In the genomic region with DNA sequence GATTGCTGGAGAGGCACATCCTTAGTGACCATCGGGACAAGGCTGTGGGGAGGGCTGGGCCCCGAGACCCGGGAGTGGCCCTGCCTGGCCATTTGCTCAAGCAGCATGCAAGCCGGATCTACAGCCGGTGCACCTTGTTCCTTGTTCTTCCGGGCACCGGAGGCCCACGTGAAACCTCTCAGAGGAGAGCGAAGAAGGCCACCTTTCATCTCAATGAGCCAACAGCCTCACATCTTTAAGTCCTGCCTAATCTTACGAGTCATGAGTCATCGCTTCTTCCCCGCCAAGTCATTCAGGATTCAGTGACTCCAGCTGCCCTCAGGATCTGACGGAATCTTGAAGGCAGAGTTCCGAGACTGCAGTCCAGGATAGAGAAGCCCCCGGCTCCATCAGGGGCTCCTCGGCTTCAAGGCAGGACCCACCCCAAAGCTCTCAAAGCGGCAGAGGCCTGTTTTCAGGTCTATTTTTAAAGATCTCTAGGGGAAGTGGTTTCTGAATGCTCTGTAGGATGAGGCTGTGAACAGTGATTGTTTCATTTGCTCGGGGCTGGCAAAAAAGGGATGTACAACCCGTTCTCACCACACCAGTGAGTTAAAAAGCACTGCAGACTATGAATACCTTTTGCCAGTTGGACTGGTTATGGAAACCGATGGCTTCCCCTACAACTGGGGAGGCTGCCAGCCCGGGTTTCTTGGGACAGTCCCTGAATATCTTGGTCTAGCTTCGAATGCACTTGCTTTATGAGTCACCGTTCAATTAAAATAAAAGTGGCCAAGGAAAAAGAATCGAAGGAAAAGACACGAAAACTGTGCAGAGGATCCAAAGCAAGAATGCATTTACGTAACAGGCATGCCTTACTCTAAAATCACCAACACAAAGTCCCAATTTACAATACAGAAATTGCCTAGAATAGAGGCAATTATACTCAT, we compare ENCODE assay signal across 1 cellular context.
TF ChIP-seq lines count a peak whose summit lies in the region.

No MANE protein-coding gene starts in this region.

TF ChIP-seq in K562, 482 proteins besides CTCF, POLR2A, EP300 and RAD21 (continued from another document and continues in another):
- peak; percentile 67 for TF ChIP-seq ZBTB40 (IDR thresholded peaks at IDR 0.05)
- TF ChIP-seq ZBTB40 (CRISPR knock-in tag; IDR thresholded peaks at IDR 0.05), result no peak
- TF ChIP-seq ZKSCAN8 (CRISPR knock-in tag; IDR thresholded peaks at IDR 0.05), result peak; percentile 40; the same call in 1 of the 2 replicates
- TF ChIP-seq, protein P1, sequence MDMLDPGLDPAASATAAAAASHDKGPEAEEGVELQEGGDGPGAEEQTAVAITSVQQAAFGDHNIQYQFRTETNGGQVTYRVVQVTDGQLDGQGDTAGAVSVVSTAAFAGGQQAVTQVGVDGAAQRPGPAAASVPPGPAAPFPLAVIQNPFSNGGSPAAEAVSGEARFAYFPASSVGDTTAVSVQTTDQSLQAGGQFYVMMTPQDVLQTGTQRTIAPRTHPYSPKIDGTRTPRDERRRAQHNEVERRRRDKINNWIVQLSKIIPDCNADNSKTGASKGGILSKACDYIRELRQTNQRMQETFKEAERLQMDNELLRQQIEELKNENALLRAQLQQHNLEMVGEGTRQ (CRISPR knock-in tag; IDR thresholded peaks at IDR 0.05), result no peak
- peak; percentile 80 for TF ChIP-seq HMBOX1 (IDR thresholded peaks at IDR 0.05)
- TF ChIP-seq, protein P2, sequence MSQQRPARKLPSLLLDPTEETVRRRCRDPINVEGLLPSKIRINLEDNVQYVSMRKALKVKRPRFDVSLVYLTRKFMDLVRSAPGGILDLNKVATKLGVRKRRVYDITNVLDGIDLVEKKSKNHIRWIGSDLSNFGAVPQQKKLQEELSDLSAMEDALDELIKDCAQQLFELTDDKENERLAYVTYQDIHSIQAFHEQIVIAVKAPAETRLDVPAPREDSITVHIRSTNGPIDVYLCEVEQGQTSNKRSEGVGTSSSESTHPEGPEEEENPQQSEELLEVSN (IDR thresholded peaks at IDR 0.05; ENCODE audit: borderline replicate concordance in 1 of 2, extremely low read depth in 1 of 2, insufficient read depth in 1 of 2, insufficient read length in 1 of 2, low read depth in 1 of 2, low read length in 1 of 2, poor library complexity in 1 of 2, severe bottlenecking in 1 of 2), result peak; percentile 55 to 76
- peak; percentile 54 for TF ChIP-seq SMAD1 (IDR thresholded peaks at IDR 0.05; ENCODE audit: low read depth, low read length, partially characterized antibody)
- peak; percentile 91 for TF ChIP-seq C11orf30 (IDR thresholded peaks at IDR 0.05; ENCODE audit: low read depth)
- peak; percentile 54; the same call in 1 of the 2 replicates for TF ChIP-seq ZNF24 (IDR thresholded peaks at IDR 0.05)
- TF ChIP-seq TAF7 (tag; IDR thresholded peaks at IDR 0.05), result no peak
- TF ChIP-seq, protein P3, sequence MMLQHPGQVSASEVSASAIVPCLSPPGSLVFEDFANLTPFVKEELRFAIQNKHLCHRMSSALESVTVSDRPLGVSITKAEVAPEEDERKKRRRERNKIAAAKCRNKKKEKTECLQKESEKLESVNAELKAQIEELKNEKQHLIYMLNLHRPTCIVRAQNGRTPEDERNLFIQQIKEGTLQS (IDR thresholded peaks at IDR 0.05), result peak; percentile 98
- TF ChIP-seq, protein P3 (CRISPR knock-in tag; conservative IDR thresholded peaks at IDR 0.05), result no peak; the same call in 1 of the 2 replicates
- peak in 1 of 2 experiments; percentile 49; a peak in 1 of 4 replicates for TF ChIP-seq MAZ (CRISPR knock-in tag; conservative IDR thresholded peaks at IDR 0.05 in 1 of 2, IDR thresholded peaks at IDR 0.05 in 1 of 2)
- TF ChIP-seq GABPA (tag; conservative IDR thresholded peaks at IDR 0.05; ENCODE audit: low read depth), result peak; percentile 60
- no peak for TF ChIP-seq NFE2L1 (tag; IDR thresholded peaks at IDR 0.05; ENCODE audit: borderline replicate concordance, low read depth)
- TF ChIP-seq LEF1 (IDR thresholded peaks at IDR 0.05), result peak; percentile 85
- TF ChIP-seq CXXC5 (CRISPR knock-in tag; IDR thresholded peaks at IDR 0.05), result peak; percentile 57; the same call in 1 of the 2 replicates
- peak; percentile 59; the same call in 1 of the 2 replicates for TF ChIP-seq MYC (IDR thresholded peaks at IDR 0.05; ENCODE audit: low read depth, low read length)
- TF ChIP-seq MYC (CRISPR knock-in tag; IDR thresholded peaks at IDR 0.05; ENCODE audit: borderline replicate concordance, low read depth), result no peak
- TF ChIP-seq ARNT (IDR thresholded peaks at IDR 0.05), result 0 out of 4 replicates have a peak, but pooled peaks of 1 of the 2 experiments have one; percentile 30
- peak; percentile 43 for TF ChIP-seq MEIS2 (IDR thresholded peaks at IDR 0.05; ENCODE audit: partially characterized antibody)
- TF ChIP-seq ZBED1 (IDR thresholded peaks at IDR 0.05), result no peak
- no peak for TF ChIP-seq IRF1 (CRISPR knock-in tag; IDR thresholded peaks at IDR 0.05; ENCODE audit: borderline replicate concordance)
- no peak for TF ChIP-seq CHAMP1 (IDR thresholded peaks at IDR 0.05)
- TF ChIP-seq JUND (IDR thresholded peaks at IDR 0.05; ENCODE audit: borderline replicate concordance, low read depth, low read length), result peak; percentile 99
- peak; percentile 96 for TF ChIP-seq JUND (tag; IDR thresholded peaks at IDR 0.05; ENCODE audit: borderline replicate concordance, low read depth, low read length)
- peak; percentile 58; the same call in 1 of the 2 replicates for TF ChIP-seq MYNN (IDR thresholded peaks at IDR 0.05)
- no peak for TF ChIP-seq MYNN (CRISPR knock-in tag; IDR thresholded peaks at IDR 0.05)
- no peak for TF ChIP-seq ZZZ3 (IDR thresholded peaks at IDR 0.05)
- TF ChIP-seq POLR2B (IDR thresholded peaks at IDR 0.05; ENCODE audit: low read depth, partially characterized antibody), result peak; percentile 44
- no peak for TF ChIP-seq KDM2B (CRISPR knock-in tag; IDR thresholded peaks at IDR 0.05)
- TF ChIP-seq ZNF197 (CRISPR knock-in tag; IDR thresholded peaks at IDR 0.05; ENCODE audit: low read depth), result peak; percentile 25; the same call in 1 of the 2 replicates
- TF ChIP-seq, protein P4, sequence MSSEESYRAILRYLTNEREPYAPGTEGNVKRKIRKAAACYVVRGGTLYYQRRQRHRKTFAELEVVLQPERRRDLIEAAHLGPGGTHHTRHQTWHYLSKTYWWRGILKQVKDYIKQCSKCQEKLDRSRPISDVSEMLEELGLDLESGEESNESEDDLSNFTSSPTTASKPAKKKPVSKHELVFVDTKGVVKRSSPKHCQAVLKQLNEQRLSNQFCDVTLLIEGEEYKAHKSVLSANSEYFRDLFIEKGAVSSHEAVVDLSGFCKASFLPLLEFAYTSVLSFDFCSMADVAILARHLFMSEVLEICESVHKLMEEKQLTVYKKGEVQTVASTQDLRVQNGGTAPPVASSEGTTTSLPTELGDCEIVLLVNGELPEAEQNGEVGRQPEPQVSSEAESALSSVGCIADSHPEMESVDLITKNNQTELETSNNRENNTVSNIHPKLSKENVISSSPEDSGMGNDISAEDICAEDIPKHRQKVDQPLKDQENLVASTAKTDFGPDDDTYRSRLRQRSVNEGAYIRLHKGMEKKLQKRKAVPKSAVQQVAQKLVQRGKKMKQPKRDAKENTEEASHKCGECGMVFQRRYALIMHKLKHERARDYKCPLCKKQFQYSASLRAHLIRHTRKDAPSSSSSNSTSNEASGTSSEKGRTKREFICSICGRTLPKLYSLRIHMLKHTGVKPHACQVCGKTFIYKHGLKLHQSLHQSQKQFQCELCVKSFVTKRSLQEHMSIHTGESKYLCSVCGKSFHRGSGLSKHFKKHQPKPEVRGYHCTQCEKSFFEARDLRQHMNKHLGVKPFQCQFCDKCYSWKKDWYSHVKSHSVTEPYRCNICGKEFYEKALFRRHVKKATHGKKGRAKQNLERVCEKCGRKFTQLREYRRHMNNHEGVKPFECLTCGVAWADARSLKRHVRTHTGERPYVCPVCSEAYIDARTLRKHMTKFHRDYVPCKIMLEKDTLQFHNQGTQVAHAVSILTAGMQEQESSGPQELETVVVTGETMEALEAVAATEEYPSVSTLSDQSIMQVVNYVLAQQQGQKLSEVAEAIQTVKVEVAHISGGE (CRISPR knock-in tag; IDR thresholded peaks at IDR 0.05), result peak in 1 of 3 experiments; percentile 73; a peak in 2 of 6 replicates
- TF ChIP-seq KDM1A (IDR thresholded peaks at IDR 0.05), result peak in 1 of 2 experiments; percentile 14; a peak in 2 of 4 replicates
- peak; percentile 53; the same call in 1 of the 2 replicates for TF ChIP-seq RBFOX2 (IDR thresholded peaks at IDR 0.05; ENCODE audit: low read depth, low read length)
